Comparison of ENCODE assay signal across 37 cellular contexts in the genomic region with DNA sequence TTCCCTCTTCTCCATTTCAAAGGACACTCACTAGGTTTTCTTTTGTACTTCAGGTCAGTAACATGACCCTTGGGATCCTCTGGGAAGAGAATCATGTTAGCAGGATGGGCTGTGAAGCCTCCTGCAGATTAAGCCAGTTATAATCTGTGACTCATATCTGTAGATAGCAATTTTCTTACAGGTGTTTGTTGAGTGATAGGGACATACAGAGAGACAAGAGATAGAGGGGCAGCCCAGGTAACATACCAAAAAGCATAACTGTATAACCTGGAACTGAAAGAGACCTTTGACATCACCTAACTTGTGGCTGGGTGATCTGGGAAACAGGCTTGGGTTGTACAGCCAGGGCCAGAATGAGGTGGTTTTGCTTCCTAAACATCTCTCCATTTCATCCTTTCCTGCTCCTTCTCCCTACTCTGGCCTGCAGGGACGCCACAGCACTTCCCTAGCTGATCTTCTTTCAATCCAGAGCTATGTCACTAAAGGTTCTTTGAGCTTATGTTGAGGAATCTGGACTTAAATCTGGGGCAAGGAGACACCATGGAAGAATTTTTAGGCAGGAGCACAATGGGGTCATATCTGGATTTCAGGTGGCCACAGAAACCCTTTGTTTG.
"Had no signal": no experiment of that assay in that cellular context is flagged by ENCODE, and none has a peak within 500 bp of the region (broad histone marks: within the 10 kb centered on the region; RNA-seq: fewer than 3 reads in every experiment).

No MANE protein-coding gene starts in this region.

- H3K27ac Mint-ChIP-seq: activated B cell treated with CpG ODN at 0.5 μM for 24 hours; activated CD4-positive, alpha-beta memory T cell treated with anti-CD3 and anti-CD28 coated beads for 36 hours; activated CD4-positive, alpha-beta T cell treated with anti-CD3 and anti-CD28 coated beads, Interleukin-2, amount 10 ng/mL, durations not matched to agents 24 days and 14 days; activated CD8-positive, alpha-beta T cell treated with anti-CD3 and anti-CD28 coated beads for 36 hours; activated naive CD4-positive, alpha-beta T cell treated with anti-CD3 and anti-CD28 coated beads for 36 hours; activated naive CD4-positive, alpha-beta T cell treated with anti-CD3 and anti-CD28 coated beads, Interleukin-2, amount 50 U/mL, for 72 hours; activated naive CD8-positive, alpha-beta T cell treated with anti-CD3 and anti-CD28 coated beads for 36 hours; activated T-cell treated with anti-CD3 and anti-CD28 coated beads, Interleukin-2, amount 50 U/mL, for 72 hours; activated T-helper 1 cell treated with anti-CD3 and anti-CD28 coated beads, Interleukin-12 subunit alpha, Interleukin-12 subunit beta, Interleukin-2, Interleukin-4 antibody, amounts not matched to agents 30 ng/mL and 10 ng/mL and 1 ng/mL, durations not matched to agents 14 hours and 24 hours and 36 hours; activated T-helper 17 cell treated with anti-CD3 and anti-CD28 coated beads, Interleukin-2, amount 50 U/mL, for 72 hours; T-helper 1 cell treated with Interleukin-12 subunit alpha and Interleukin-12 subunit beta and Interleukin-4 antibody, amounts not matched to agents 30 μg/mL and 1 μg/mL, for 36 hours; T-helper 2 cell treated with Interferon-gamma antibody and Interleukin-4, amounts not matched to agents 5 μg/mL and 100 μg/mL, for 36 hours had no signal

- FAIRE-seq: astrocyte, TTC549 had no signal

- H3K36me3 ChIP-seq: adrenal gland, brain microvascular endothelial cell, breast epithelium had no signal

- H3K27ac ChIP-seq: adrenal gland, body of pancreas, brain microvascular endothelial cell, breast epithelium, VCaP had no signal

- H3K9me3 Mint-ChIP-seq: activated B cell treated with CpG ODN at 0.5 μM for 24 hours; activated CD4-positive, alpha-beta memory T cell treated with anti-CD3 and anti-CD28 coated beads for 36 hours; activated CD4-positive, alpha-beta T cell treated with anti-CD3 and anti-CD28 coated beads, Interleukin-2, amount 10 ng/mL, durations not matched to agents 24 days and 14 days; activated CD8-positive, alpha-beta T cell treated with anti-CD3 and anti-CD28 coated beads for 36 hours; activated naive CD4-positive, alpha-beta T cell treated with anti-CD3 and anti-CD28 coated beads for 36 hours; activated naive CD4-positive, alpha-beta T cell treated with anti-CD3 and anti-CD28 coated beads, Interleukin-2, amount 50 U/mL, for 72 hours; activated naive CD8-positive, alpha-beta T cell treated with anti-CD3 and anti-CD28 coated beads for 36 hours; activated T-cell treated with anti-CD3 and anti-CD28 coated beads, Interleukin-2, amount 50 U/mL, for 4 hours; activated T-cell treated with anti-CD3 and anti-CD28 coated beads, Interleukin-2, amount 50 U/mL, for 72 hours; activated T-helper 1 cell treated with anti-CD3 and anti-CD28 coated beads, Interleukin-12 subunit alpha, Interleukin-12 subunit beta, Interleukin-2, Interleukin-4 antibody, amounts not matched to agents 30 ng/mL and 10 ng/mL and 1 ng/mL, durations not matched to agents 14 hours and 24 hours and 36 hours; activated T-helper 17 cell treated with anti-CD3 and anti-CD28 coated beads, Interleukin-2, amount 50 U/mL, for 72 hours; T-helper 1 cell treated with Interleukin-12 subunit alpha and Interleukin-12 subunit beta and Interleukin-4 antibody, amounts not matched to agents 30 μg/mL and 1 μg/mL, for 36 hours; T-helper 2 cell treated with Interferon-gamma antibody and Interleukin-4, amounts not matched to agents 5 μg/mL and 100 μg/mL, for 36 hours had no signal

- H3K4me1 ChIP-seq: adrenal gland, breast epithelium had no signal

- H3K4me3 ChIP-seq: adrenal gland, body of pancreas, breast epithelium had no signal

- H3K36me3 Mint-ChIP-seq: activated CD4-positive, alpha-beta memory T cell treated with anti-CD3 and anti-CD28 coated beads for 36 hours; activated naive CD4-positive, alpha-beta T cell treated with anti-CD3 and anti-CD28 coated beads, Interleukin-2, amount 50 U/mL, for 72 hours; activated naive CD8-positive, alpha-beta T cell treated with anti-CD3 and anti-CD28 coated beads for 36 hours had no signal

- H3K9me3 ChIP-seq: adrenal gland, body of pancreas, breast epithelium had no signal

- H3K4me1 Mint-ChIP-seq: activated B cell treated with CpG ODN at 0.5 μM for 24 hours; activated CD4-positive, alpha-beta T cell treated with anti-CD3 and anti-CD28 coated beads, Interleukin-2, amount 10 ng/mL, durations not matched to agents 24 days and 14 days; activated naive CD8-positive, alpha-beta T cell treated with anti-CD3 and anti-CD28 coated beads for 36 hours; activated T-helper 17 cell treated with anti-CD3 and anti-CD28 coated beads, Interleukin-2, amount 50 U/mL, for 72 hours had no signal

- H3K27me3 ChIP-seq: adrenal gland, body of pancreas, breast epithelium had no signal

- ATAC-seq: activated CD8-positive, alpha-beta T cell treated with anti-CD3 and anti-CD28 coated beads for 36 hours; activated naive CD4-positive, alpha-beta T cell treated with anti-CD3 and anti-CD28 coated beads, Interleukin-2, amount 50 U/mL, for 72 hours; activated T-cell treated with anti-CD3 and anti-CD28 coated beads, Interleukin-2, amount 50 U/mL, for 4 hours; activated T-cell treated with anti-CD3 and anti-CD28 coated beads, Interleukin-2, amount 50 U/mL, for 72 hours; activated T-helper 17 cell treated with anti-CD3 and anti-CD28 coated beads, Interleukin-2, amount 50 U/mL, for 72 hours; body of pancreas had no signal

- DNase-seq: activated B cell treated with CpG ODN at 0.5 μM for 24 hours; activated CD4-positive, alpha-beta memory T cell treated with anti-CD3 and anti-CD28 coated beads for 36 hours; activated CD4-positive, alpha-beta T cell treated with anti-CD3 and anti-CD28 coated beads for 4 hours; activated CD4-positive, alpha-beta T cell treated with anti-CD3 and anti-CD28 coated beads, Interleukin-2, amount 10 ng/mL, durations not matched to agents 24 days and 14 days; activated CD4-positive, alpha-beta T cell treated with anti-CD3 and anti-CD28 coated beads, Interleukin-2, amount 50 U/mL, for 1 hour; activated CD4-positive, alpha-beta T cell treated with anti-CD3 and anti-CD28 coated beads, Interleukin-2, amount 50 U/mL, for 4 hours; activated CD4-positive, CD25-positive, alpha-beta regulatory T cell treated with anti-CD3 and anti-CD28 coated beads, Interleukin-2, amount 50 U/mL, for 72 hours; activated CD8-positive, alpha-beta memory T cell treated with anti-CD3 and anti-CD28 coated beads, Interleukin-2, amount 50 U/mL, for 4 hours; activated CD8-positive, alpha-beta T cell treated with anti-CD3 and anti-CD28 coated beads for 36 hours; activated effector memory CD4-positive, alpha-beta T cell treated with anti-CD3 and anti-CD28 coated beads, Interleukin-2, amount 50 U/mL, for 16 hours; activated gamma-delta T cell treated with Interleukin-2 at 50 U/mL for 16 hours; activated naive CD4-positive, alpha-beta T cell; activated naive CD4-positive, alpha-beta T cell treated with anti-CD3 and anti-CD28 coated beads for 36 hours; activated naive CD4-positive, alpha-beta T cell treated with anti-CD3 and anti-CD28 coated beads, Interleukin-2, amount 50 U/mL, for 16 hours; activated naive CD8-positive, alpha-beta T cell treated with anti-CD3 and anti-CD28 coated beads for 36 hours; activated T-cell treated with anti-CD3 and anti-CD28 coated beads for 4 hours; activated T-cell treated with anti-CD3 and anti-CD28 coated beads, Interleukin-2, amount 50 U/mL, for 1 hour; activated T-cell treated with anti-CD3 and anti-CD28 coated beads, Interleukin-2, amount 50 U/mL, for 4 hours; activated T-cell treated with anti-CD3 and anti-CD28 coated beads, Interleukin-2, amount 50 U/mL, for 72 hours; adrenal gland; amniotic stem cell; aorta; body of pancreas; brain microvascular endothelial cell; central memory CD4-positive, alpha-beta T cell; T-helper 1 cell; T-helper 2 cell; T-helper 9 cell had no signal

- H3K4me3 Mint-ChIP-seq: activated B cell treated with CpG ODN at 0.5 μM for 24 hours; activated CD4-positive, alpha-beta memory T cell treated with anti-CD3 and anti-CD28 coated beads for 36 hours; activated CD4-positive, alpha-beta T cell treated with anti-CD3 and anti-CD28 coated beads, Interleukin-2, amount 10 ng/mL, durations not matched to agents 24 days and 14 days; activated CD8-positive, alpha-beta T cell treated with anti-CD3 and anti-CD28 coated beads for 36 hours; activated naive CD4-positive, alpha-beta T cell treated with anti-CD3 and anti-CD28 coated beads for 36 hours; activated naive CD8-positive, alpha-beta T cell treated with anti-CD3 and anti-CD28 coated beads for 36 hours; activated T-cell treated with anti-CD3 and anti-CD28 coated beads, Interleukin-2, amount 50 U/mL, for 4 hours; activated T-cell treated with anti-CD3 and anti-CD28 coated beads, Interleukin-2, amount 50 U/mL, for 72 hours; activated T-helper 1 cell treated with anti-CD3 and anti-CD28 coated beads, Interleukin-12 subunit alpha, Interleukin-12 subunit beta, Interleukin-2, Interleukin-4 antibody, amounts not matched to agents 30 ng/mL and 10 ng/mL and 1 ng/mL, durations not matched to agents 14 hours and 24 hours and 36 hours; activated T-helper 17 cell treated with anti-CD3 and anti-CD28 coated beads, Interleukin-2, amount 50 U/mL, for 72 hours; T-helper 1 cell treated with Interleukin-12 subunit alpha and Interleukin-12 subunit beta and Interleukin-4 antibody, amounts not matched to agents 30 μg/mL and 1 μg/mL, for 36 hours; T-helper 2 cell treated with Interferon-gamma antibody and Interleukin-4, amounts not matched to agents 5 μg/mL and 100 μg/mL, for 36 hours had no signal
